8 cellular contexts compared by ENCODE assay signal in the genomic region with DNA sequence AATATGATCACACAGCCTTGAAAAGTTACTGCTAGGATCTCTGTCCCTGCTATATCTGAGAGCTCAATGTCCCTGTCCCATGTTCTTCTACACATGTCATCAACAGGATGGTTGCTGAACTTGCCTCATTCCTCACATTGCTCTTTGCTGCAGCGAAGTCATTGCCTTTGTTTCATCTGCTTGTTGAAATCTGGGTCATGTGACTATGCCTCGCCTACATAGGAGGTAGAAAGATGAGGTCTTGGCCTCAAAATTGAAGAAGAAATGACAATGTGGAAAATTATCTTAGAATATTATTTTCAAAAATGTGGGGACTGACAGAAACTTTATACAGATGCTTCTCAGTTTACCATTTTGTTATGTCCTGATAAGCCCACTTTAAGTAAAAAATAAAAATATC.
"Had no signal": no experiment of that assay in that cellular context is flagged by ENCODE, and none has a peak within 500 bp of the region (broad histone marks: within the 10 kb centered on the region; RNA-seq: fewer than 3 reads in every experiment).

No MANE protein-coding gene starts in this region.

- H3K4me3 ChIP-seq: GM23338, HAP-1 had no signal

- DNase-seq: H7, HFFc6, KG1 had no signal

- ATAC-seq: GM23338, HCT116, HepG2 had no signal

- H3K4me3 Mint-ChIP-seq: GM23338, HFFc6, IgD-negative memory B cell had no signal

- H3K4me1 Mint-ChIP-seq: GM23338, IgD-negative memory B cell had no signal

- H2AFZ ChIP-seq: GM23338 had no signal

- H3K36me3 Mint-ChIP-seq: IgD-negative memory B cell had no signal

- H3K4me1 ChIP-seq: HAP-1 had no signal

- H3K36me3 ChIP-seq: HAP-1 had no signal

- H3K4me2 ChIP-seq: GM23338 had no signal

- H3K9me3 Mint-ChIP-seq: GM23338 had no signal

- H3K27me3 Mint-ChIP-seq: IgD-negative memory B cell had no signal

- FAIRE-seq: HepG2 had no signal

- H3K9me3 ChIP-seq: HAP-1 had no signal

- H3K27ac Mint-ChIP-seq: GM23338, HFFc6, IgD-negative memory B cell had no signal
